25 cellular contexts compared by ENCODE assay signal in genomic region chr13:89455741-89456140, GRCh38.
"Had no signal": no experiment of that assay in that cellular context is flagged by ENCODE, and none has a peak within 500 bp of the region (broad histone marks: within the 10 kb centered on the region; RNA-seq: fewer than 3 reads in every experiment).

No MANE protein-coding gene starts in this region.

- H3K4me1 Mint-ChIP-seq: activated CD4-positive, alpha-beta memory T cell treated with anti-CD3 and anti-CD28 coated beads, Interleukin-2, amount 10 ng/mL, durations not matched to agents 7 days and 5 days; activated CD4-positive, alpha-beta T cell treated with anti-CD3 and anti-CD28 coated beads for 36 hours; activated naive CD8-positive, alpha-beta T cell treated with anti-CD3 and anti-CD28 coated beads, Interleukin-2, amount 10 ng/mL, durations not matched to agents 7 days and 5 days; naive thymus-derived CD8-positive, alpha-beta T cell; T-cell had no signal

- H3K27ac Mint-ChIP-seq: activated CD4-positive, alpha-beta memory T cell treated with anti-CD3 and anti-CD28 coated beads, Interleukin-2, amount 10 ng/mL, durations not matched to agents 7 days and 5 days; activated CD4-positive, alpha-beta T cell treated with anti-CD3 and anti-CD28 coated beads for 36 hours; activated naive CD8-positive, alpha-beta T cell treated with anti-CD3 and anti-CD28 coated beads, Interleukin-2, amount 10 ng/mL, durations not matched to agents 7 days and 5 days; naive thymus-derived CD8-positive, alpha-beta T cell; T-cell had no signal

- H3K36me3 Mint-ChIP-seq: activated naive CD8-positive, alpha-beta T cell treated with anti-CD3 and anti-CD28 coated beads, Interleukin-2, amount 10 ng/mL, durations not matched to agents 7 days and 5 days; naive thymus-derived CD8-positive, alpha-beta T cell; T-cell had no signal

- H3K4me3 ChIP-seq: ascending aorta, coronary artery, lower lobe of right lung, mucosa of descending colon, prostate gland, suprapubic skin, upper lobe of right lung had no signal

- H3K27ac ChIP-seq: ascending aorta, coronary artery, lower lobe of right lung, neutrophil, prostate gland, suprapubic skin, upper lobe of right lung, WERI-Rb-1 had no signal

- H3K27me3 Mint-ChIP-seq: activated CD4-positive, alpha-beta memory T cell treated with anti-CD3 and anti-CD28 coated beads, Interleukin-2, amount 10 ng/mL, durations not matched to agents 7 days and 5 days; activated CD4-positive, alpha-beta T cell treated with anti-CD3 and anti-CD28 coated beads for 36 hours; activated naive CD8-positive, alpha-beta T cell treated with anti-CD3 and anti-CD28 coated beads, Interleukin-2, amount 10 ng/mL, durations not matched to agents 7 days and 5 days; naive thymus-derived CD8-positive, alpha-beta T cell; T-cell had no signal

- H3K4me1 ChIP-seq: ascending aorta, lower lobe of right lung, prostate gland, suprapubic skin, upper lobe of right lung had no signal

- H3K36me3 ChIP-seq: ascending aorta, lower lobe of right lung, neutrophil, prostate gland, suprapubic skin, upper lobe of right lung, WERI-Rb-1 had no signal

- ATAC-seq: activated CD4-positive, alpha-beta T cell treated with anti-CD3 and anti-CD28 coated beads for 36 hours; left cardiac atrium; lower lobe of right lung; mucosa of descending colon; naive thymus-derived CD8-positive, alpha-beta T cell; sciatic nerve; T-cell; upper lobe of right lung had no signal

- H3K27me3 ChIP-seq: ascending aorta, neutrophil, suprapubic skin, upper lobe of right lung had no signal

- H3K4me3 Mint-ChIP-seq: activated CD4-positive, alpha-beta memory T cell treated with anti-CD3 and anti-CD28 coated beads, Interleukin-2, amount 10 ng/mL, durations not matched to agents 7 days and 5 days; activated CD4-positive, alpha-beta T cell treated with anti-CD3 and anti-CD28 coated beads for 36 hours; activated naive CD8-positive, alpha-beta T cell treated with anti-CD3 and anti-CD28 coated beads, Interleukin-2, amount 10 ng/mL, durations not matched to agents 7 days and 5 days; naive thymus-derived CD8-positive, alpha-beta T cell; T-cell had no signal

- H3K9me3 ChIP-seq: ascending aorta, mucosa of descending colon, neutrophil, prostate gland, suprapubic skin, upper lobe of right lung had no signal

- H3K9me3 Mint-ChIP-seq: activated CD4-positive, alpha-beta memory T cell treated with anti-CD3 and anti-CD28 coated beads, Interleukin-2, amount 10 ng/mL, durations not matched to agents 7 days and 5 days had no signal

- DNase-seq: activated CD4-positive, alpha-beta memory T cell treated with anti-CD3 and anti-CD28 coated beads, Interleukin-2, amount 10 ng/mL, durations not matched to agents 7 days and 5 days; activated CD4-positive, alpha-beta T cell treated with anti-CD3 and anti-CD28 coated beads for 36 hours; activated gamma-delta T cell; activated naive CD8-positive, alpha-beta T cell treated with anti-CD3 and anti-CD28 coated beads, Interleukin-2, amount 10 ng/mL, durations not matched to agents 7 days and 5 days; activated T-cell treated with anti-CD3 and anti-CD28 coated beads, Interleukin-2, amount 50 U/mL, for 48 hours; central memory CD4-positive, alpha-beta T cell; effector CD8-positive, alpha-beta T cell; hypothalamus; left cardiac atrium; lower lobe of right lung; mucosa of descending colon; naive thymus-derived CD8-positive, alpha-beta T cell; stimulated activated CD4-positive, alpha-beta T cell treated with anti-CD3 and anti-CD28 coated beads, Interleukin-12 subunit alpha, Interleukin-12 subunit beta, amount 100 ng/mL, for 4 hours; stimulated activated CD4-positive, alpha-beta T cell treated with anti-CD3 and anti-CD28 coated beads, Interleukin-2, amount 100 ng/mL, for 48 hours; stimulated activated naive CD4-positive, alpha-beta T cell treated with Interleukin-2 at 50 U/mL for 16 hours; T-cell; T1000; upper lobe of right lung; WERI-Rb-1 had no signal
